7 cellular contexts compared by ENCODE assay signal in genomic region chr10:65041307-65041706, GRCh38.
"Had no signal": no experiment of that assay in that cellular context is flagged by ENCODE, and none has a peak within 500 bp of the region (broad histone marks: within the 10 kb centered on the region; RNA-seq: fewer than 3 reads in every experiment).

No MANE protein-coding gene starts in this region.

- H3K4me3 Mint-ChIP-seq: IgD-negative memory B cell had no signal

- H3K27ac Mint-ChIP-seq: IgD-negative memory B cell had no signal

- H3K4me1 Mint-ChIP-seq: IgD-negative memory B cell had no signal

- H3K9ac ChIP-seq: KMS-11 had no signal

- H3K36me3 Mint-ChIP-seq: IgD-negative memory B cell had no signal

- H3K27ac ChIP-seq: HL-60, KMS-11 had no signal

- FAIRE-seq: HTR-8/SVneo had no signal

- DNase-seq: Karpas-422, KBM-7, KG1 had no signal

- H3K4me2 ChIP-seq: KMS-11 had no signal

- H3K27me3 Mint-ChIP-seq: IgD-negative memory B cell had no signal
